In the genomic region with DNA sequence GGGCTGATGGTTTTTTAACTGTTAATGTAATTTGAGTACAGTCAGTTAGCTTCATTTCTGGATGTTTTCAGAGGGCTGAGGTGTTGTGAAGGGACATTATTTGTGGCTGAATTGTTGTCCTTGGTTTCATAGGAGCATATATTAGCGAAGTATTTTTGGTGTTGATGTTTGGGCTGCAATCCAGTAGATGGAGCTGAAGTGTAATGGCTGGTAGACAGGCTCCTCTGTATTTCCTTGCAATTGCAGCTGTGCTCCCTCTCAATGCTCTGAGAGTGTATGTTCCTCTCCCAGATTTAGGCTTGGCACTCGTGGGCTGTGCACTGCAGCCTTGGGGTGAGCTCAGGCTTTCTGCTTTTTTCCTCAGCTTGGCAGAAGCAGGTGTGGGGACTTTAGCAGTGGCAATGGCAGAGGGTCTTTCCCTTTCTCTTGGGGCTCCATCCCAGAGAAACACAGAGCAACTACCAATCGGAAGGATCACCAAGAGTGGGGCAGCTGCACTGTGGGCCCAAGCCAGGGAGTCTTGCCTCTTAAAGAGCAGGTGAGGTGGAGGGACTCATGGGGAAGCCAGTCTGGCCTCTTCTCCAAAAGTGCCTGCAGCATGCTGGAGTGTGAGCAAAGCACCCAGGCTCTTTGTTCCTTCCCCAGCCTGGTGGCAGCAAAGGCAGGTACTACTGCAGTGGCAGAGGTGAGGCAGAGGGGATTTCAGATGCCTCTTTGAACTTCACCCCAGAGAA, we compare ENCODE assay signal across 10 cellular contexts.
DNase-seq lines count a peak whose midpoint lies in the region; TF ChIP-seq lines count a peak whose summit lies in the region.
"Had no signal": no experiment of that assay in that cellular context is flagged by ENCODE, and none has a peak within 500 bp of the region (broad histone marks: within the 10 kb centered on the region; RNA-seq: fewer than 3 reads in every experiment).

No MANE protein-coding gene starts in this region.

- H3K9me3 Mint-ChIP-seq in brain (peaks cover 5 to 33% (median 8%) of the 10 kb centered on the region in 5 experiments), type B pancreatic cell (peaks cover 4% of the 10 kb centered on the region)

- H3K36me3 Mint-ChIP-seq in brain, result no peaks in the 10 kb centered on the region
- no peaks in the 10 kb centered on the region for H3K36me3 Mint-ChIP-seq in type B pancreatic cell

- in situ Hi-C loops in KBM-7 (cut with MboI; ENCODE audit: low pct_unique_long_range_greater_than_20kb, low sequenced_read_pairs), result no loop called here

- peak; percentile 11 to 46 for TF ChIP-seq CTCF in brain (conservative IDR thresholded peaks at IDR 0.05)
- peak; percentile 55 for TF ChIP-seq CTCF in type B pancreatic cell (conservative IDR thresholded peaks at IDR 0.05)

- H3K4me1 Mint-ChIP-seq in brain (no peaks in the 10 kb centered on the region), type B pancreatic cell (ENCODE audit: unreplicated experiment) (no peaks in the 10 kb centered on the region)

- DNase-seq in SIG-M5 treated with dmso at 0.1 percent for 504 hours (lab: John Stamatoyannopoulos, UW; ENCODE audit: unreplicated experiment), result peak; percentile 7
- no peak for DNase-seq in SIG-M5 (lab: John Stamatoyannopoulos, UW)
- DNase-seq in KBM-7, result peak; percentile 16
- DNase-seq in type B pancreatic cell (ENCODE audit: extremely low spot score, unreplicated experiment), result no peak
- no peak for DNase-seq in activated CD4-positive, CD25-positive, alpha-beta regulatory T cell treated with anti-CD3 and anti-CD28 coated beads, Interleukin-2, amount 50 U/mL, for 72 hours
- DNase-seq in NCI-H128 (lab: John Stamatoyannopoulos, UW; ENCODE audit: unreplicated experiment), result no peak
- DNase-seq in HCEC 1CT, result no peak
- DNase-seq: dorsolateral prefrontal cortex, NCI-H1436 treated with DMSO at 0.1 percent for 48 hours had no signal

- H3K4me3 Mint-ChIP-seq in brain (no peak overlapping the region), type B pancreatic cell (no peak overlapping the region)

- H3K27ac Mint-ChIP-seq in brain (no peak overlapping the region), type B pancreatic cell (no peak overlapping the region)

- H3K27me3 Mint-ChIP-seq in brain (peaks cover 7% of the 10 kb centered on the region), type B pancreatic cell (no peaks in the 10 kb centered on the region)

Comparison
In these comparisons a context has a peak if more than half of its experiments do, and no peak if none do; other contexts are left out.
1. DNase-seq: peak in SIG-M5 treated with dmso at 0.1 percent for 504 hours (single experiment) and KBM-7 (single experiment); none in SIG-M5 (single experiment), type B pancreatic cell (single experiment), activated CD4-positive, CD25-positive, alpha-beta regulatory T cell treated with anti-CD3 and anti-CD28 coated beads, Interleukin-2, amount 50 U/mL, for 72 hours (single experiment), NCI-H128 (single experiment) and HCEC 1CT (single experiment).